In genomic region chr5:55333017-55333416, GRCh38 we compare ENCODE assay signal across 23 cellular contexts. TPM values are rescaled to one million over a fixed set of nuclear protein-coding genes. Genes with fewer than 3 reads are reported as not detected.
DNase-seq lines count a peak whose midpoint lies in the region; ATAC-seq, FAIRE-seq and TF ChIP-seq lines count a peak whose summit lies in the region.
"Had no signal": no experiment of that assay in that cellular context is flagged by ENCODE, and none has a peak within 500 bp of the region (broad histone marks: within the 10 kb centered on the region; RNA-seq: fewer than 3 reads in every experiment).

No MANE protein-coding gene starts in this region.

- H3K4me1 Mint-ChIP-seq in MCF 10A (ENCODE audit: insufficient read depth, unreplicated experiment), result peaks cover under 1% of the 10 kb centered on the region

- H3K4me2 ChIP-seq in A549, result no peak overlapping the region
- H3K4me2 ChIP-seq: BLaER1 treated with 17β-estradiol and CSF1 and Interleukin-3, amounts not matched to agents 10 nM and 100 nM had no signal

- no peaks in the 10 kb centered on the region for H3K27me3 Mint-ChIP-seq in MCF 10A (ENCODE audit: insufficient read depth, unreplicated experiment)
- H3K27me3 Mint-ChIP-seq: B cell; CD4-positive, alpha-beta T cell had no signal

- H3K36me3 Mint-ChIP-seq in MCF 10A (ENCODE audit: insufficient read depth, unreplicated experiment), result peaks cover 65% of the 10 kb centered on the region

- intact Hi-C loops in MCF 10A (cut with micrococcal nuclease), result no loop called here
- intact Hi-C loops in breast epithelium (cut with DNase I; ENCODE audit: low total_unique reads), result no loop called here

- TF ChIP-seq RAD21 in A549 (conservative IDR thresholded peaks at IDR 0.05 in 1 of 2, IDR thresholded peaks at IDR 0.05 in 1 of 2), result no peak

- no TSS peak for BruUV-seq in MCF 10A (replicated peaks; lab: Mats Ljungman, UMichigan)

- no peaks in the 10 kb centered on the region for H3K9me3 ChIP-seq in breast epithelium
- no peaks in the 10 kb centered on the region for H3K9me3 ChIP-seq in A549
- H3K9me3 ChIP-seq: BLaER1 treated with 17β-estradiol and CSF1 and Interleukin-3, amounts not matched to agents 10 nM and 100 nM; Caco-2 had no signal

- H3K4me1 ChIP-seq in breast epithelium, result no peaks in the 10 kb centered on the region
- 0 out of 3 replicates have a peak, but pooled peaks cover under 1% of the 10 kb centered on the region for H3K4me1 ChIP-seq in A549
- H3K4me1 ChIP-seq: Caco-2 had no signal

- CTCF ChIA-PET in MCF 10A (lab: Yijun Ruan, JAX) (interaction anchor here (0.6 kb wide), 1 partner anchor 122 kb away, joined by 3 read pairs; no protein-coding TSS in a partner anchor), A549 (lab: Yijun Ruan, JAX) (no interaction called here)

- ATAC-seq in A549, result no peak
- ATAC-seq: CD8-positive, alpha-beta T cell had no signal

- DNase-seq in MCF 10A (ENCODE audit: unreplicated experiment) (no peak), breast epithelium (ENCODE audit: low spot score in 2 of 2) (no peak), A549 (ENCODE audit: low read depth in 1 of 2, low spot score in 1 of 2) (no peak), GM19239 (ENCODE audit: insufficient read length, low spot score) (no peak), erythroblast (lab: John Stamatoyannopoulos, UW) (peak; percentile 34 to 75), activated gamma-delta T cell (lab: John Stamatoyannopoulos, UW) (no peak), mesenteric fat pad (ENCODE audit: low spot score) (no peak)
- DNase-seq in activated CD8-positive, alpha-beta memory T cell treated with anti-CD3 and anti-CD28 coated beads for 24 hours, result no peak
- DNase-seq: 8988T; AML-193; Caco-2; Calu3; CD4-positive, alpha-beta T cell; CD8-positive, alpha-beta T cell; DMS79 treated with DMSO at 0.1 percent for 48 hours; GF-D8 had no signal

- FAIRE-seq in A549 (lab: Jason Lieb, UNC), result no peak
- FAIRE-seq in GM19239 (lab: Jason Lieb, UNC), result peak; percentile 56
- FAIRE-seq: A204.1, D721Med, G401.6, GM12891 had no signal

- H3K27ac Mint-ChIP-seq in MCF 10A (ENCODE audit: low read depth, unreplicated experiment), result peak overlapping the region; percentile 35
- H3K27ac Mint-ChIP-seq: B cell; CD4-positive, alpha-beta T cell; CD8-positive, alpha-beta T cell had no signal

- no peak overlapping the region for H3K4me3 ChIP-seq in breast epithelium
- no peak overlapping the region for H3K4me3 ChIP-seq in A549
- H3K4me3 ChIP-seq: BLaER1 treated with 17β-estradiol and CSF1 and Interleukin-3, amounts not matched to agents 10 nM and 100 nM had no signal

- TF ChIP-seq CTCF in MCF 10A (IDR thresholded peaks at IDR 0.05; ENCODE audit: unreplicated experiment) (no peak), breast epithelium (IDR thresholded peaks at IDR 0.05) (no peak), A549 (IDR thresholded peaks at IDR 0.05) (no peak)

- H3K27ac ChIP-seq in breast epithelium (no peak overlapping the region), A549 (no peak overlapping the region)
- H3K27ac ChIP-seq: BLaER1 treated with 17β-estradiol and CSF1 and Interleukin-3, amounts not matched to agents 10 nM and 100 nM; C4-2B had no signal

- no peaks in the 10 kb centered on the region for H3K36me3 ChIP-seq in breast epithelium

- TF ChIP-seq POLR2A in breast epithelium (IDR thresholded peaks at IDR 0.05) (no peak), A549 (IDR thresholded peaks at IDR 0.05; ENCODE audit: low read length) (no peak), erythroblast (IDR thresholded peaks at IDR 0.05; ENCODE audit: low read length) (no peak)

- POLR2A ChIA-PET in MCF 10A (lab: Yijun Ruan, JAX), result no interaction called here
- POLR2A ChIA-PET in A549 (lab: Yijun Ruan, JAX), result no interaction called here

- TF ChIP-seq EP300 in A549 (IDR thresholded peaks at IDR 0.05), result no peak

- H3K27me3 ChIP-seq in breast epithelium, result no peaks in the 10 kb centered on the region
- H3K27me3 ChIP-seq: BLaER1 treated with 17β-estradiol and CSF1 and Interleukin-3, amounts not matched to agents 10 nM and 100 nM had no signal

- WGBS in A549 (ENCODE audit: missing lambda C conversion rate), result 90% methylated on average over 1 of the region's 1 CpG

- no peaks in the 10 kb centered on the region for H3K9me3 Mint-ChIP-seq in MCF 10A (ENCODE audit: unreplicated experiment)
- H3K9me3 Mint-ChIP-seq: CD4-positive, alpha-beta T cell; CD8-positive, alpha-beta T cell had no signal

- no peak overlapping the region for H3K4me3 Mint-ChIP-seq in MCF 10A (ENCODE audit: unreplicated experiment)
- H3K4me3 Mint-ChIP-seq: B cell; CD4-positive, alpha-beta T cell; CD8-positive, alpha-beta T cell had no signal

TF ChIP-seq in A549, 52 proteins besides CTCF, POLR2A, EP300 and RAD21:
- TF ChIP-seq MAFK (IDR thresholded peaks at IDR 0.05; ENCODE audit: partially characterized antibody) (peak; percentile 38), SREBF2 (IDR thresholded peaks at IDR 0.05) (no peak)

RNA-seq across cellular contexts. Expression of gene MTREX, which starts 25.2 kb away (rescaled TPM):
- total RNA-seq in MCF 10A (2022), result 113 and 118 TPM in 2 replicates
- total RNA-seq in breast epithelium, result 100 to 1,000 TPM in 1 of 3 donors, 10 to 100 TPM in 2; 95.7 to 107 (median 98.8) TPM
- polyA plus RNA-seq in A549 (2011; rRNA removed), result 45.8 and 99.8 TPM in 2 replicates
- 10.7 and 14.4 TPM in 2 replicates for polyA plus RNA-seq in A549 (2012; cell fraction: cytosol; rRNA removed)
- polyA plus RNA-seq in A549 (2012; cell fraction: nucleus; rRNA removed), result 7.3 and 10.7 TPM in 2 replicates
- polyA plus RNA-seq in A549 (2017; fragmentation: RNase III; extraction: RNeasy Plus Mini Kit Qiagen cat#74134 plus additional on column Dnase treatment), result 74.5 to 89.1 TPM (median 74.8 TPM) in 3 replicates
- 35.7 and 44.7 TPM in 2 replicates for polyA minus RNA-seq in A549 (2011; rRNA and poly(A)+ RNA removed)
- total RNA-seq in mesenteric fat pad, result 49.3 TPM

RNA-seq across cellular contexts. Expression of gene DHX29, which starts 25.5 kb away (rescaled TPM):
- total RNA-seq in MCF 10A (2022) (18.1 and 21.8 TPM in 2 replicates), breast epithelium (10 to 100 TPM; 28.3 to 40.1 (median 31.1) TPM), mesenteric fat pad (28.3 TPM)
- polyA plus RNA-seq in A549 (2011; rRNA removed) (12.3 and 22.4 TPM in 2 replicates), A549 (2017; fragmentation: RNase III; extraction: RNeasy Plus Mini Kit Qiagen cat#74134 plus additional on column Dnase treatment) (25.4 to 25.6 TPM (median 25.5 TPM) in 3 replicates)
- polyA plus RNA-seq in A549 (2012; cell fraction: cytosol; rRNA removed), result 3.2 and 3.6 TPM in 2 replicates
- polyA plus RNA-seq in A549 (2012; cell fraction: nucleus; rRNA removed), result 2.2 and 4.3 TPM in 2 replicates
- polyA minus RNA-seq in A549 (2011; rRNA and poly(A)+ RNA removed), result 5.8 and 7.4 TPM in 2 replicates

Comparison
In these comparisons a context has a peak if more than half of its experiments do, and no peak if none do; other contexts are left out.
1. DNase-seq: peak in erythroblast (2 of 2); none in MCF 10A (single experiment), breast epithelium (0 of 2), A549 (0 of 2), GM19239 (single experiment), activated gamma-delta T cell (single experiment), activated CD8-positive, alpha-beta memory T cell treated with anti-CD3 and anti-CD28 coated beads for 24 hours (single experiment) and mesenteric fat pad (single experiment).